ENCODE assay signal across 8 cellular contexts in the genomic region with DNA sequence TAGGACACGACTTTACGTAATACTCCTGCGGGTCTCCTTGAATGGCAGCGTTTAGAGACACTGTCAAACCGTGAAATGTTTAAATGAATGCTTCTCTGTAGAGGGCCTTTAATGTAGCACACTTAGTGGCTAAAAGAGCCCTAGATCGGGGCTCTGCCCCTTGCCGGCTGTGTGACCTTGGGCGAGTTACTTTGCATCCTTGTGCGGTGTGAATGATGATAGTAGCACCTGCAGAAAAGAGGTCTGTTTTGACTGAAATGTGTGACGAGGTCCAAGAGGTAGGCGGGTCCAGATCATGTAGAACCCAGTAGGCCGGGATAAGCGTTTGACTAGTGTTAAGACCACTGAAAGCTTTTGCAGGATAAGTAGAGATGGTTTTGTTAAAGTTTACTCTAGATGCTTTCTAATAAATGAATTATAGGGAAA. TPM values are rescaled to one million over a fixed set of nuclear protein-coding genes. Genes with fewer than 3 reads are reported as not detected.
DNase-seq lines count a peak whose midpoint lies in the region; ATAC-seq and TF ChIP-seq lines count a peak whose summit lies in the region.

No MANE protein-coding gene starts in this region.

- H3K36me3 ChIP-seq in mucosa of rectum (ENCODE audit: control insufficient read depth in 2 of 2, insufficient read depth in 2 of 2, low read length in 2 of 2) = peaks cover 13 to 18% of the 10 kb centered on the region in 2 donors

- no peak for TF ChIP-seq CTCF in dorsolateral prefrontal cortex (IDR thresholded peaks at IDR 0.05 in 54 of 56, conservative IDR thresholded peaks at IDR 0.05 in 2 of 56; ENCODE audit: low read depth in 1 of 56, partially characterized antibody in 56 of 56)

- H3K4me1 ChIP-seq in mucosa of rectum (ENCODE audit: control insufficient read depth in 2 of 2, insufficient read depth in 2 of 2, low read length in 2 of 2) = peaks cover 21 to 22% of the 10 kb centered on the region in 2 donors

- H3K27ac ChIP-seq in dorsolateral prefrontal cortex (peak overlapping the region; percentile 20 to 97 (median 90)), mucosa of rectum (ENCODE audit: low read depth in 2 of 2, low read length in 2 of 2) (peak overlapping the region; percentile 97 to 98)

- H3K4me3 ChIP-seq in dorsolateral prefrontal cortex (peak overlapping the region; percentile 72 to 100 (median 93)), mucosa of rectum (ENCODE audit: low read length in 2 of 2) (peak overlapping the region; percentile 91 to 99)

- ATAC-seq in HG02610 (IDR thresholded peaks at IDR 0.05; ENCODE audit: unreplicated experiment) (peak; percentile 37), left lobe of liver (no peak)

- no peaks in the 10 kb centered on the region for H3K9me3 ChIP-seq in mucosa of rectum (ENCODE audit: control insufficient read depth in 2 of 2, low read length in 2 of 2)

- intact Hi-C loops in dorsolateral prefrontal cortex (cut with DNase I) = loop anchor here (2.0 to 10.0 kb wide), 2 partner anchors 44 to 710 kb away; partner anchors contain the start of genes C11orf54 (in 2 of the 2), TAF1D (in 2 of the 2), ANKRD49 (in 1 of the 2) and MRE11 (in 1 of the 2)

- H3K27me3 ChIP-seq in dorsolateral prefrontal cortex (no peaks in the 10 kb centered on the region), mucosa of rectum (ENCODE audit: control insufficient read depth in 2 of 2, insufficient read depth in 2 of 2, low read length in 2 of 2) (no peaks in the 10 kb centered on the region)

- H3K9ac ChIP-seq in mucosa of rectum (ENCODE audit: low read depth in 1 of 2, low read length in 2 of 2) = peak overlapping the region; percentile 96 to 99

- DNase-seq in activated T-cell treated with anti-CD3 and anti-CD28 coated beads for 24 hours (ENCODE audit: low read depth) (peak; percentile 11), activated T-cell treated with anti-CD3 and anti-CD28 coated beads for 4 hours (no peak), NCI-H2227 treated with DMSO at 0.1 percent for 48 hours (lab: John Stamatoyannopoulos, UW) (peak; percentile 14), dorsolateral prefrontal cortex (peak in 1 of 10 donors; percentile 6), NCI-H2171 (lab: John Stamatoyannopoulos, UW) (no peak), left lobe of liver (ENCODE audit: low spot score) (no peak)

RNA-seq across cellular contexts. Expression of gene MED17, which starts 0.9 kb away (rescaled TPM):
- total RNA-seq in dorsolateral prefrontal cortex (10 to 100 TPM; 23.9 to 45.0 (median 35.8) TPM), left lobe of liver (9.3 TPM)

RNA-seq across cellular contexts. Expression of gene C11orf54, which starts 43.5 kb away (rescaled TPM):
- total RNA-seq in dorsolateral prefrontal cortex = 10 to 100 TPM; 23.5 to 54.6 (median 37.3) TPM
- total RNA-seq in left lobe of liver = 184 TPM

RNA-seq across cellular contexts. Expression of gene TAF1D, which starts 43.7 kb away (rescaled TPM):
- total RNA-seq in dorsolateral prefrontal cortex (100 to 1,000 TPM in 109 of 120 experiments, 10 to 100 TPM in 11; 75.7 to 158 (median 117) TPM), left lobe of liver (26.7 TPM)

Comparison
In these comparisons a context has a peak if more than half of its experiments do, and no peak if none do; other contexts are left out.
1. DNase-seq: peak in activated T-cell treated with anti-CD3 and anti-CD28 coated beads for 24 hours (single experiment) and NCI-H2227 treated with DMSO at 0.1 percent for 48 hours (single experiment); none in activated T-cell treated with anti-CD3 and anti-CD28 coated beads for 4 hours (single experiment), NCI-H2171 (single experiment) and left lobe of liver (single experiment).